In the genomic region with DNA sequence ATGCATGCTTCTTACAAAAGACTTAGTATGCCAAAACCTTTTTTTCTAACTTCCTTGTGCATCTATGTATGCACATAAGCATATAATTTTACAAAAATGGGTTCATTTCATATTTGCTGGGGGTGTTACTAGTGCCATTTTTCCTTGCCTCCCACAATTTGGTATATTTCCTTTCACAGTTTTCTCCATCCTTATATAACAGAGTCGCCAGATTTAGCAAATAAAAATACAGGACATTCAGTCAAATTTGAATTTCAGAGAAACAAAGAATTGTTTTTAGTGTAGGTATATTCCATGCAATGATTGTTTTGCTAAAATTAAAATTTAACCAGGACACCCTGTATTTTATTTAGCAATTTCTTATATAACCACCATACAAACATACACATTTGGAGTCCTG, we compare ENCODE assay signal across 35 cellular contexts. TPM values are rescaled to one million over a fixed set of nuclear protein-coding genes. Genes with fewer than 3 reads are reported as not detected.
"Had no signal": no experiment of that assay in that cellular context is flagged by ENCODE, and none has a peak within 500 bp of the region (broad histone marks: within the 10 kb centered on the region; RNA-seq: fewer than 3 reads in every experiment).

No MANE protein-coding gene starts in this region.

- DNase-seq: activated effector memory CD4-positive, alpha-beta T cell treated with anti-CD3 and anti-CD28 coated beads, Interleukin-2, amount 50 U/mL, for 16 hours; activated effector memory CD4-positive, alpha-beta T cell treated with Interleukin-2 at 50 U/mL for 16 hours; activated gamma-delta T cell; activated gamma-delta T cell treated with Interleukin-2 at 50 U/mL for 16 hours; activated naive CD4-positive, alpha-beta T cell; activated naive CD4-positive, alpha-beta T cell treated with anti-CD3 and anti-CD28 coated beads for 36 hours; activated naive CD4-positive, alpha-beta T cell treated with anti-CD3 and anti-CD28 coated beads, Interleukin-2, amount 10 ng/mL, durations not matched to agents 7 days and 5 days; activated naive CD4-positive, alpha-beta T cell treated with anti-CD3 and anti-CD28 coated beads, Interleukin-2, amount 50 U/mL, for 16 hours; activated naive CD4-positive, alpha-beta T cell treated with Interleukin-2 at 50 U/mL for 16 hours; activated naive CD8-positive, alpha-beta T cell treated with anti-CD3 and anti-CD28 coated beads for 36 hours; activated naive CD8-positive, alpha-beta T cell treated with anti-CD3 and anti-CD28 coated beads, Interleukin-2, amount 10 ng/mL, durations not matched to agents 7 days and 5 days; activated naive CD8-positive, alpha-beta T cell treated with anti-CD3 and anti-CD28 coated beads, Interleukin-2, amount 50 U/mL, for 24 hours; activated T-cell treated with anti-CD3 and anti-CD28 coated beads, Interleukin-2, amount 50 U/mL, for 1 hour; activated T-cell treated with anti-CD3 and anti-CD28 coated beads, Interleukin-2, amount 50 U/mL, for 24 hours; activated T-cell treated with anti-CD3 and anti-CD28 coated beads, Interleukin-2, amount 50 U/mL, for 4 hours; activated T-cell treated with anti-CD3 and anti-CD28 coated beads, Interleukin-2, amount 50 U/mL, for 48 hours; activated T-cell treated with anti-CD3 and anti-CD28 coated beads, Interleukin-2, amount 50 U/mL, for 72 hours; adrenal gland; amniotic stem cell; amygdala; anterior cingulate cortex; aorta; body of pancreas; brain microvascular endothelial cell; caudate nucleus; central memory CD4-positive, alpha-beta T cell; cerebellar nuclear complex had no signal

- H3K27me3 ChIP-seq: adrenal gland, ascending aorta had no signal

- ATAC-seq: activated naive CD4-positive, alpha-beta T cell treated with anti-CD3 and anti-CD28 coated beads, Interleukin-2, amount 50 U/mL, for 72 hours; activated naive CD8-positive, alpha-beta T cell treated with anti-CD3 and anti-CD28 coated beads, Interleukin-2, amount 50 U/mL, for 24 hours; activated T-cell treated with anti-CD3 and anti-CD28 coated beads, Interleukin-2, amount 50 U/mL, for 4 hours; activated T-cell treated with anti-CD3 and anti-CD28 coated beads, Interleukin-2, amount 50 U/mL, for 72 hours; activated T-helper 17 cell treated with anti-CD3 and anti-CD28 coated beads, Interleukin-2, amount 50 U/mL, for 72 hours; body of pancreas had no signal

- H3K4me1 ChIP-seq: adrenal gland, ascending aorta, breast epithelium had no signal

- H3K36me3 ChIP-seq: brain microvascular endothelial cell, cardiac muscle cell had no signal

- H3K27ac ChIP-seq: adrenal gland, ascending aorta, body of pancreas, brain microvascular endothelial cell, breast epithelium, cardiac muscle cell had no signal

- FAIRE-seq: astrocyte, bronchial epithelial cell had no signal

- H3K4me3 ChIP-seq: adrenal gland, ascending aorta, body of pancreas, breast epithelium, cardiac muscle cell had no signal

RNA-seq across cellular contexts. Expression of a gene that starts 4.0 kb away (rescaled TPM):
- polyA plus RNA-seq: cardiac muscle cell had no signal

RNA-seq across cellular contexts. Expression of a gene that starts 16.2 kb away (rescaled TPM):
- polyA plus RNA-seq: cardiac muscle cell had no signal

RNA-seq across cellular contexts. Expression of a gene that starts 58.8 kb away (rescaled TPM):
- polyA plus RNA-seq: aorta had no signal

RNA-seq across cellular contexts. Expression of a gene that starts 59.5 kb away (rescaled TPM):
- polyA plus RNA-seq: adipose tissue, aorta, cardiac muscle cell had no signal
